Comparison of ENCODE assay signal across 9 cellular contexts in the genomic region with DNA sequence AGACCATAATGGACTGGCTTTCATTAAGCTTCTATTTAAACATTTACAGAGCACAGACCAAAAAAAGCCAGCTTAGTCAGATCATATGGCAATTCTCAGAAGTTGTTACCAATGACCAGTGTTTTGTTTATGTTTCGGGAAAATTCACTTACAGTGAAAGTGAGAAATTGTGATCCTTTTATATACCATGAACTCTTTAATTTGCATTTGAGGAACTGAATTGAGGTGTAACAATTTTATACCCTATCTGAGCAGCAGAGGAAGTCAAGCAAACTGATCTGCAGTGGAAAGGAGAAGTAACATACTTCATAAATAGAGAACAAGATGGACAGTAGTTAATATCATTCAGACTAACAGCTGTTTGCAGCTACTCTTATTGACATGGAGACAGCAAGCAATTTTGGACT.
DNase-seq lines count a peak whose midpoint lies in the region; ATAC-seq and TF ChIP-seq lines count a peak whose summit lies in the region.
"Had no signal": no experiment of that assay in that cellular context is flagged by ENCODE, and none has a peak within 500 bp of the region (broad histone marks: within the 10 kb centered on the region; RNA-seq: fewer than 3 reads in every experiment).

No MANE protein-coding gene starts in this region.

- POLR2A ChIA-PET in HEK293T (lab: Yijun Ruan, JAX) = no interaction called here

- CTCF ChIA-PET in HEK293T (lab: Yijun Ruan, JAX) = interaction anchor here (0.6 to 0.7 kb wide), 2 partner anchors 101 to 799 kb away, joined by 3 to 4 read pairs; no protein-coding TSS in a partner anchor

- DNase-seq in CD1c-positive myeloid dendritic cell (ENCODE audit: extremely low spot score) (peak; percentile 82), OCI-M1 (lab: John Stamatoyannopoulos, UW) (peak; percentile 75), HEK293T (ENCODE audit: extremely low spot score) (no peak), NCI-H1092 (lab: John Stamatoyannopoulos, UW) (no peak), NCI-H2227 treated with DMSO at 0.1 percent for 48 hours (lab: John Stamatoyannopoulos, UW) (no peak)
- DNase-seq in stimulated activated CD4-positive, alpha-beta T cell treated with anti-CD3 and anti-CD28 coated beads, Interleukin-15, amount 100 ng/mL, for 24 hours = no peak
- DNase-seq: heart left ventricle had no signal

- peak; percentile 77 for ATAC-seq in GM19372 (IDR thresholded peaks at IDR 0.05; ENCODE audit: low read depth, unreplicated experiment)
- ATAC-seq in HG03060 (IDR thresholded peaks at IDR 0.05; ENCODE audit: low read depth, unreplicated experiment) = peak; percentile 79

TF ChIP-seq in HEK293T, 16 proteins besides CTCF, POLR2A, EP300 and RAD21:
- TF ChIP-seq HDGF (IDR thresholded peaks at IDR 0.05; ENCODE audit: borderline replicate concordance) = no peak
- no peak for TF ChIP-seq SP1 (IDR thresholded peaks at IDR 0.05)
- no peak for TF ChIP-seq NFRKB (IDR thresholded peaks at IDR 0.05)
- no peak for TF ChIP-seq SUZ12 (IDR thresholded peaks at IDR 0.05)
- TF ChIP-seq, protein P1, sequence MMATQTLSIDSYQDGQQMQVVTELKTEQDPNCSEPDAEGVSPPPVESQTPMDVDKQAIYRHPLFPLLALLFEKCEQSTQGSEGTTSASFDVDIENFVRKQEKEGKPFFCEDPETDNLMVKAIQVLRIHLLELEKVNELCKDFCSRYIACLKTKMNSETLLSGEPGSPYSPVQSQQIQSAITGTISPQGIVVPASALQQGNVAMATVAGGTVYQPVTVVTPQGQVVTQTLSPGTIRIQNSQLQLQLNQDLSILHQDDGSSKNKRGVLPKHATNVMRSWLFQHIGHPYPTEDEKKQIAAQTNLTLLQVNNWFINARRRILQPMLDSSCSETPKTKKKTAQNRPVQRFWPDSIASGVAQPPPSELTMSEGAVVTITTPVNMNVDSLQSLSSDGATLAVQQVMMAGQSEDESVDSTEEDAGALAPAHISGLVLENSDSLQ (IDR thresholded peaks at IDR 0.05) = no peak
- TF ChIP-seq FOXM1 (IDR thresholded peaks at IDR 0.05; ENCODE audit: borderline replicate concordance) = no peak
- no peak for TF ChIP-seq ELF4 (IDR thresholded peaks at IDR 0.05)
- TF ChIP-seq CTBP1 (IDR thresholded peaks at IDR 0.05; ENCODE audit: borderline replicate concordance) = no peak
TF ChIP-seq in HEK293T: peak in this region for 0.

Comparison
In these comparisons a context has a peak if more than half of its experiments do, and no peak if none do; other contexts are left out.
1. DNase-seq: peak in CD1c-positive myeloid dendritic cell (single experiment) and OCI-M1 (single experiment); none in HEK293T (single experiment), NCI-H1092 (single experiment), NCI-H2227 treated with DMSO at 0.1 percent for 48 hours (single experiment) and stimulated activated CD4-positive, alpha-beta T cell treated with anti-CD3 and anti-CD28 coated beads, Interleukin-15, amount 100 ng/mL, for 24 hours (single experiment).